22 cellular contexts compared by ENCODE assay signal in the genomic region with DNA sequence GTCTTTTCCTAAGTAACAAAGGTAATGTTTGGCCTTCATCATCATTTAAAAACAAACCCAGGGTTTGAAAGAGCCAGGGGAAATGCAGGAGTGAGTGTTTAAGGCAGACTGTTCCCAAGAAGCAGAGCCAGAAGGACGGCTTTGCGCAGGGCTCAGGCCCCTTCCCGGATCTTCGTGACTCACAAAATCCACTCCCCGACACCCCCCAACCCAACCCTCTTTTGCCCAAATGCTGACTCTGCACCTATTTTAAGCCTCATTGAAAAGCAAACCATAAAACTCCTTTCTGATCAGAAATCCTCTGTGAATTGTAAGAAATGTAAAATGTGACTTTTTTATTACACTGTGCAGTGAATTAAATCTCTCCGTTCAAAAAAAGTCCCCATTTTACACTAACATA.
A peak's percentile ranks its signal among the peaks of the same experiment; 100 is the strongest.
DNase-seq lines count a peak whose midpoint lies in the region; ATAC-seq, FAIRE-seq and TF ChIP-seq lines count a peak whose summit lies in the region.
"Had no signal": no experiment of that assay in that cellular context is flagged by ENCODE, and none has a peak within 500 bp of the region (broad histone marks: within the 10 kb centered on the region; RNA-seq: fewer than 3 reads in every experiment).

No MANE protein-coding gene starts in this region.

- H3K4me1 ChIP-seq in mesodermal cell (ENCODE audit: control insufficient read depth, insufficient read depth, low read length, poor library complexity, severe bottlenecking), result peaks cover 34% of the 10 kb centered on the region

- H3K4me3 ChIP-seq in mesodermal cell (ENCODE audit: extremely low read depth, insufficient read depth, low read length, poor library complexity, severe bottlenecking), result no peak overlapping the region
- H3K4me3 ChIP-seq: heart right ventricle, tibial nerve had no signal

- ATAC-seq in GM18867 (IDR thresholded peaks at IDR 0.05; ENCODE audit: unreplicated experiment), result no peak
- ATAC-seq: CD8-positive, alpha-beta T cell; heart right ventricle; left lobe of liver had no signal

- no peak for TF ChIP-seq CTCF in D721Med (IDR thresholded peaks at IDR 0.05; ENCODE audit: insufficient read depth, missing control alignments)

- peak; percentile 71 for FAIRE-seq in D721Med (lab: Jason Lieb, UNC)
- FAIRE-seq: bronchial epithelial cell, colon, small intestine had no signal

- WGBS in mesodermal cell (ENCODE audit: insufficient coverage in 2 of 2), 2 experiments, result 63 to 72% methylated on average over 4 to 5 of the region's 6 CpGs

- DNase-seq in D721Med (ENCODE audit: insufficient read length, low spot score) (no peak), NCI-H82 treated with DMSO at 0.1 percent for 48 hours (lab: John Stamatoyannopoulos, UW; ENCODE audit: unreplicated experiment) (peak; percentile 68), ecto neural progenitor cell (ENCODE audit: low spot score) (peak; percentile 36), DMS53 (lab: John Stamatoyannopoulos, UW) (no peak), NCI-H1417 (lab: John Stamatoyannopoulos, UW) (no peak)
- no peak for DNase-seq in stimulated activated CD4-positive, alpha-beta T cell treated with anti-CD3 and anti-CD28 coated beads, Interleukin-4, amount 100 ng/mL, for 1 hour
- DNase-seq: activated naive CD4-positive, alpha-beta T cell; CD8-positive, alpha-beta T cell; DMS 273 treated with DMSO at 0.1 percent for 48 hours; effector memory CD4-positive, alpha-beta T cell; erythroblast; foreskin fibroblast; heart right ventricle; NCI-H1436 treated with DMSO at 0.1 percent for 48 hours; NCI-H748 treated with DMSO at 0.1 percent for 48 hours; small intestine had no signal

- peak overlapping the region; percentile 78 for H3K27ac ChIP-seq in mesodermal cell (ENCODE audit: low read depth, low read length, severe bottlenecking)
- H3K27ac ChIP-seq: heart right ventricle, tibial nerve had no signal

- H3K36me3 ChIP-seq in mesodermal cell (ENCODE audit: control insufficient read depth, insufficient read depth, low read length), result peaks cover 6% of the 10 kb centered on the region

- H3K9me3 ChIP-seq in mesodermal cell (ENCODE audit: control insufficient read depth, low read length), result no peaks in the 10 kb centered on the region
- H3K9me3 ChIP-seq: heart right ventricle, tibial nerve had no signal

Comparison
In these comparisons a context has a peak if more than half of its experiments do, and no peak if none do; other contexts are left out.
1. DNase-seq: peak in NCI-H82 treated with DMSO at 0.1 percent for 48 hours (single experiment) and ecto neural progenitor cell (single experiment); none in D721Med (single experiment), stimulated activated CD4-positive, alpha-beta T cell treated with anti-CD3 and anti-CD28 coated beads, Interleukin-4, amount 100 ng/mL, for 1 hour (single experiment), DMS53 (single experiment) and NCI-H1417 (0 of 3).